In the genomic region with DNA sequence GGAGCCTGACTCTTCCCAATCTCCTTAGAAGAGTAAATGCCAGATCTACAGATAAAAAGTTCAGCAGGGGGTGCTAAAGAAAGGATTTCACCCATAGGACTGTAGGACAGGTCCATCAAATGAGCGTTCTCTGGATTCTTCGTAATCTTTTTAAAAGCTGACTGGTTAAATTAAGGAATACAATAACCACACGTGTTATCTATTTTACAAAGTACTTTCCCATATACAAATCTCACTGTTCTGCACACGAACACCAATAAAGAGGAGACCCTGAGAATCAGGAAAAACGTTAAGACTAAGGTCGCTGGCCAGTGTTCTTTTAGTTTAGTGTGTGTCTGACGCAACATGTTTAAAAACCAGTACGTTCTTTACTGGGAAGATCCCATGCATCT, we compare ENCODE assay signal across 8 cellular contexts. TPM values are rescaled to one million over a fixed set of nuclear protein-coding genes. Genes with fewer than 3 reads are reported as not detected.
DNase-seq lines count a peak whose midpoint lies in the region; ATAC-seq and TF ChIP-seq lines count a peak whose summit lies in the region.

No MANE protein-coding gene starts in this region.

- no peaks in the 10 kb centered on the region for H3K4me1 Mint-ChIP-seq in activated T-helper 17 cell treated with anti-CD3 and anti-CD28 coated beads, Interleukin-2, amount 50 U/mL, for 72 hours

- H3K27ac ChIP-seq in ACC112 (ENCODE audit: low read depth, low read length), result peak overlapping the region; percentile 58
- H3K27ac ChIP-seq in right atrium auricular region, result peak overlapping the region; percentile 84 to 88
- peak overlapping the region; percentile 87 to 93 (median 88) for H3K27ac ChIP-seq in sigmoid colon

- H3K36me3 ChIP-seq in ACC112 (ENCODE audit: insufficient read depth, low read length), result no peaks in the 10 kb centered on the region
- peaks cover 18% of the 10 kb centered on the region for H3K36me3 ChIP-seq in right atrium auricular region
- peaks cover 0 to 17% (median 0%) of the 10 kb centered on the region in 4 donors for H3K36me3 ChIP-seq in sigmoid colon

- no peak for TF ChIP-seq POLR2A in sigmoid colon (IDR thresholded peaks at IDR 0.05)

- DNase-seq in GM13976 (ENCODE audit: low spot score) (peak; percentile 53), NCI-H1105 (lab: John Stamatoyannopoulos, UW) (peak; percentile 12), right atrium auricular region (ENCODE audit: low spot score) (no peak), sigmoid colon (no peak), HK-2 (ENCODE audit: unreplicated experiment) (no peak)

- H2AFZ ChIP-seq in ACC112 (ENCODE audit: low read length, unreplicated experiment), result peak overlapping the region; percentile 99

- peaks cover 3% of the 10 kb centered on the region for H3K79me2 ChIP-seq in ACC112 (ENCODE audit: control insufficient read depth, insufficient read depth, low read length, unreplicated experiment)

- peaks cover 37% of the 10 kb centered on the region for H3K36me3 Mint-ChIP-seq in activated T-helper 17 cell treated with anti-CD3 and anti-CD28 coated beads, Interleukin-2, amount 50 U/mL, for 72 hours (ENCODE audit: low read depth)

- no peaks in the 10 kb centered on the region for H3K9me3 ChIP-seq in right atrium auricular region
- no peaks in the 10 kb centered on the region for H3K9me3 ChIP-seq in sigmoid colon

- H3K9me3 Mint-ChIP-seq in activated T-helper 17 cell treated with anti-CD3 and anti-CD28 coated beads, Interleukin-2, amount 50 U/mL, for 72 hours, result no peaks in the 10 kb centered on the region

- no peak for TF ChIP-seq CTCF in GM13976 (IDR thresholded peaks at IDR 0.05; ENCODE audit: borderline replicate concordance, control extremely low read depth, extremely low read depth, insufficient read depth, missing control alignments)
- TF ChIP-seq CTCF in right atrium auricular region (IDR thresholded peaks at IDR 0.05), result no peak
- TF ChIP-seq CTCF in sigmoid colon (IDR thresholded peaks at IDR 0.05), result no peak

- intact Hi-C loops in sigmoid colon (cut with DNase I), result loop anchor here (5.0 to 10.0 kb wide), 2 partner anchors 66 to 228 kb away; no protein-coding TSS in a partner anchor

- H3K27me3 ChIP-seq in ACC112 (ENCODE audit: insufficient read depth, low read length), result no peaks in the 10 kb centered on the region
- H3K27me3 ChIP-seq in right atrium auricular region, result no peaks in the 10 kb centered on the region
- H3K27me3 ChIP-seq in sigmoid colon, result no peaks in the 10 kb centered on the region

- 0 to 1% methylated on average over 8 of the region's 8 CpGs for WGBS in sigmoid colon, 2 donors

- H3K4me1 ChIP-seq in ACC112 (ENCODE audit: control insufficient read depth, insufficient read depth, low read length, unreplicated experiment), result peaks cover 5% of the 10 kb centered on the region
- H3K4me1 ChIP-seq in right atrium auricular region, result peaks cover 0 to 21% of the 10 kb centered on the region in 2 donors
- H3K4me1 ChIP-seq in sigmoid colon, result peaks cover 0 to 21% (median 9%) of the 10 kb centered on the region in 4 donors

- TF ChIP-seq EP300 in sigmoid colon (IDR thresholded peaks at IDR 0.05), result no peak

- H3K4me3 Mint-ChIP-seq in activated T-helper 17 cell treated with anti-CD3 and anti-CD28 coated beads, Interleukin-2, amount 50 U/mL, for 72 hours, result no peak overlapping the region

- in situ Hi-C loops in GM13976 (cut with MboI; ENCODE audit: low sequenced_read_pairs, unreplicated experiment), result no loop called here

- H3K4me3 ChIP-seq in ACC112 (ENCODE audit: low read depth, low read length) (peak overlapping the region; percentile 94), right atrium auricular region (peak overlapping the region; percentile 64 to 85), sigmoid colon (peak overlapping the region; percentile 64 to 87 (median 78))

- peak; percentile 28 for ATAC-seq in HG02798 (IDR thresholded peaks at IDR 0.05; ENCODE audit: poor library complexity, unreplicated experiment)
- peak; percentile 33 for ATAC-seq in activated T-helper 17 cell treated with anti-CD3 and anti-CD28 coated beads, Interleukin-2, amount 50 U/mL, for 72 hours (replicated peaks)

- H3K27me3 Mint-ChIP-seq in activated T-helper 17 cell treated with anti-CD3 and anti-CD28 coated beads, Interleukin-2, amount 50 U/mL, for 72 hours, result peaks cover 10% of the 10 kb centered on the region

- H3K27ac Mint-ChIP-seq in activated T-helper 17 cell treated with anti-CD3 and anti-CD28 coated beads, Interleukin-2, amount 50 U/mL, for 72 hours, result no peak overlapping the region

RNA-seq across cellular contexts. Expression of a gene that starts 0.5 kb away (rescaled TPM):
- total RNA-seq in activated T-helper 17 cell treated with anti-CD3 and anti-CD28 coated beads, Interleukin-2, amount 50 U/mL, for 72 hours, result 10 to 100 TPM; 17.1 to 24.0 TPM
- total RNA-seq in right atrium auricular region, result 10 to 100 TPM; 19.0 to 32.3 TPM
- 10 to 100 TPM; 32.5 to 65.2 (median 48.6) TPM for total RNA-seq in sigmoid colon
- 10 to 100 TPM in 1 of 3 donors, 1 to 10 TPM in 2; 7.6 to 10.2 (median 9.4) TPM for polyA plus RNA-seq in sigmoid colon

RNA-seq across cellular contexts. Expression of a gene that starts 0.7 kb away (rescaled TPM):
- total RNA-seq in activated T-helper 17 cell treated with anti-CD3 and anti-CD28 coated beads, Interleukin-2, amount 50 U/mL, for 72 hours, result 1 to 10 TPM; 2.6 TPM
- 10 to 100 TPM; 28.7 to 44.9 TPM for total RNA-seq in right atrium auricular region
- 10 to 100 TPM; 11.4 to 22.2 (median 16.6) TPM for total RNA-seq in sigmoid colon
- polyA plus RNA-seq in sigmoid colon, result 1 to 10 TPM in 2 of 3 donors, under 1 TPM in 1; 0.46 to 7.8 (median 3.5) TPM

RNA-seq across cellular contexts. Expression of a gene that starts 32.8 kb away (rescaled TPM):
- under 1 TPM in 1 of 2 donors, not detected in 1; 0.66 TPM for total RNA-seq in activated T-helper 17 cell treated with anti-CD3 and anti-CD28 coated beads, Interleukin-2, amount 50 U/mL, for 72 hours
- total RNA-seq in right atrium auricular region, result not detected
- not detected for total RNA-seq in sigmoid colon
- not detected for polyA plus RNA-seq in sigmoid colon

Comparison
In these comparisons a context has a peak if more than half of its experiments do, and no peak if none do; other contexts are left out.
1. DNase-seq: peak in GM13976 (single experiment) and NCI-H1105 (single experiment); none in right atrium auricular region (single experiment), sigmoid colon (single experiment) and HK-2 (single experiment).
2. Peak in every context shown above with its lines, with median percentiles within 50 percentile points of each other: H3K27ac ChIP-seq and H3K4me3 ChIP-seq.